In the genomic region with DNA sequence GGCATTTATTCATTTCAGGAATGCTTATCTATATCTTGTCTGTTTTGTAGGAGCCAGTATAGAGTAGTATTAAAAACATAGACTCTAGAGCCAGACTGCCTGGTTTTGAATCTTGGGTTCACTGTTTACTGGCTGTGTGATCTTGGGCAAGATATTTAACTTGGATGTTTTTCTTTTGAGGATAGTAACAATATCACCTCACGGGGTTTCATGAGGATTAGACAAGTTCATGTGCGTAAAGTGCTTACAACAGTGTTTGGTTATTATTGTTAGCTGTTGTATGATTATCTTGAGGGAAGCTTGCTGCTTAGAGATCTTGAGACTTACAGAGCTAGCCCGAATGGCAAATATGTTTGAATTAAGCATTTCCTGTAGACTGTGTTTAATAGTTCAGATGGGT, we compare ENCODE assay signal across 14 cellular contexts. TPM values are rescaled to one million over a fixed set of nuclear protein-coding genes. Genes with fewer than 3 reads are reported as not detected.
DNase-seq lines count a peak whose midpoint lies in the region; ATAC-seq and TF ChIP-seq lines count a peak whose summit lies in the region.
"Had no signal": no experiment of that assay in that cellular context is flagged by ENCODE, and none has a peak within 500 bp of the region (broad histone marks: within the 10 kb centered on the region; RNA-seq: fewer than 3 reads in every experiment).

No MANE protein-coding gene starts in this region.

- peak overlapping the region; percentile 87 for H3K27ac Mint-ChIP-seq in activated CD4-positive, alpha-beta T cell treated with anti-CD3 and anti-CD28 coated beads, Interleukin-2, amount 10 ng/mL, durations not matched to agents 24 days and 14 days
- H3K27ac Mint-ChIP-seq in central memory CD8-positive, alpha-beta T cell (ENCODE audit: low read depth): peak overlapping the region; percentile 84

- no peak for DNase-seq in activated CD4-positive, alpha-beta T cell treated with anti-CD3 and anti-CD28 coated beads, Interleukin-2, amount 10 ng/mL, durations not matched to agents 24 days and 14 days
- no peak for DNase-seq in activated CD4-positive, alpha-beta T cell treated with anti-CD3 and anti-CD28 coated beads for 1 hour
- DNase-seq in SK-N-MC (ENCODE audit: low read depth, low spot score) (no peak), prostate gland (ENCODE audit: low spot score) (no peak), NCI-H345 (lab: John Stamatoyannopoulos, UW) (no peak), NCI-H2107 treated with DMSO at 0.1 percent for 48 hours (lab: John Stamatoyannopoulos, UW; ENCODE audit: unreplicated experiment) (no peak)
- DNase-seq in central memory CD8-positive, alpha-beta T cell (ENCODE audit: low spot score in 2 of 2): no peak
- DNase-seq: body of pancreas, hippocampal formation, kidney, NCI-H2029, WERI-Rb-1 had no signal

- H3K27ac ChIP-seq in SK-N-MC (peak overlapping the region; percentile 57), neutrophil (peak overlapping the region; percentile 3), prostate gland (no peak overlapping the region)
- H3K27ac ChIP-seq: body of pancreas, coronary artery, WERI-Rb-1 had no signal

- no peak for ATAC-seq in central memory CD8-positive, alpha-beta T cell (replicated peaks; ENCODE audit: extremely low read depth, poor library complexity, severe bottlenecking)
- ATAC-seq: body of pancreas had no signal

- H3K4me1 Mint-ChIP-seq in activated CD4-positive, alpha-beta T cell treated with anti-CD3 and anti-CD28 coated beads, Interleukin-2, amount 10 ng/mL, durations not matched to agents 24 days and 14 days: peaks cover 61% of the 10 kb centered on the region
- peaks cover 71% of the 10 kb centered on the region for H3K4me1 Mint-ChIP-seq in central memory CD8-positive, alpha-beta T cell

- intact Hi-C loops in activated CD4-positive, alpha-beta T cell treated with anti-CD3 and anti-CD28 coated beads, Interleukin-2, amount 10 ng/mL, durations not matched to agents 24 days and 14 days (cut with micrococcal nuclease): no loop called here
- intact Hi-C loops in prostate gland (cut with DNase I): loop anchor here (10.0 kb wide), 1 partner anchor 542 kb away; a partner anchor contains a TSS

- no peak overlapping the region for H3K9ac ChIP-seq in SK-N-MC (ENCODE audit: insufficient read length)

- TF ChIP-seq CTCF in neutrophil (IDR thresholded peaks at IDR 0.05) (no peak), prostate gland (IDR thresholded peaks at IDR 0.05) (no peak)

- TF ChIP-seq POLR2A in prostate gland (IDR thresholded peaks at IDR 0.05): no peak

- H3K36me3 ChIP-seq in SK-N-MC (ENCODE audit: insufficient read depth, low read length) (peaks cover 17% of the 10 kb centered on the region), neutrophil (peaks cover 69% of the 10 kb centered on the region), prostate gland (no peaks in the 10 kb centered on the region)

- H3K36me3 Mint-ChIP-seq in activated CD4-positive, alpha-beta T cell treated with anti-CD3 and anti-CD28 coated beads, Interleukin-2, amount 10 ng/mL, durations not matched to agents 24 days and 14 days (ENCODE audit: low read depth): peaks cover 58% of the 10 kb centered on the region
- peaks cover 17% of the 10 kb centered on the region for H3K36me3 Mint-ChIP-seq in central memory CD8-positive, alpha-beta T cell (ENCODE audit: insufficient read depth)

- H3K4me1 ChIP-seq in neutrophil (ENCODE audit: control insufficient read depth in 1 of 2, insufficient read depth in 1 of 2, low read depth in 1 of 2, low read length in 1 of 2) (no peaks in the 10 kb centered on the region), prostate gland (replicated peaks) (no peaks in the 10 kb centered on the region)
- H3K4me1 ChIP-seq: body of pancreas had no signal

- no peak overlapping the region for H3K4me3 Mint-ChIP-seq in activated CD4-positive, alpha-beta T cell treated with anti-CD3 and anti-CD28 coated beads, Interleukin-2, amount 10 ng/mL, durations not matched to agents 24 days and 14 days
- no peak overlapping the region for H3K4me3 Mint-ChIP-seq in central memory CD8-positive, alpha-beta T cell

- no peaks in the 10 kb centered on the region for H3K9me3 Mint-ChIP-seq in activated CD4-positive, alpha-beta T cell treated with anti-CD3 and anti-CD28 coated beads, Interleukin-2, amount 10 ng/mL, durations not matched to agents 24 days and 14 days
- H3K9me3 Mint-ChIP-seq in central memory CD8-positive, alpha-beta T cell: no peaks in the 10 kb centered on the region

- 47% methylated on average over 3 of the region's 3 CpGs for WGBS in prostate gland

- H3K27me3 ChIP-seq in neutrophil (no peaks in the 10 kb centered on the region), prostate gland (replicated peaks; ENCODE audit: insufficient read depth) (no peaks in the 10 kb centered on the region)
- H3K27me3 ChIP-seq: body of pancreas had no signal

- no peaks in the 10 kb centered on the region for H3K9me3 ChIP-seq in SK-N-MC (ENCODE audit: low read depth, low read length)
- no peaks in the 10 kb centered on the region for H3K9me3 ChIP-seq in neutrophil
- H3K9me3 ChIP-seq in prostate gland: no peaks in the 10 kb centered on the region
- H3K9me3 ChIP-seq: body of pancreas had no signal

- no peaks in the 10 kb centered on the region for H3K27me3 Mint-ChIP-seq in activated CD4-positive, alpha-beta T cell treated with anti-CD3 and anti-CD28 coated beads, Interleukin-2, amount 10 ng/mL, durations not matched to agents 24 days and 14 days
- H3K27me3 Mint-ChIP-seq in central memory CD8-positive, alpha-beta T cell: no peaks in the 10 kb centered on the region

- no peak overlapping the region for H3K4me3 ChIP-seq in SK-N-MC
- H3K4me3 ChIP-seq in neutrophil (ENCODE audit: low read depth in 1 of 2, low read length in 1 of 2): no peak overlapping the region
- no peak overlapping the region for H3K4me3 ChIP-seq in prostate gland
- H3K4me3 ChIP-seq: body of pancreas, coronary artery had no signal

RNA-seq across cellular contexts. Expression of a gene that starts 40.2 kb away (rescaled TPM):
- not detected in 2 replicates for total RNA-seq in activated CD4-positive, alpha-beta T cell treated with anti-CD3 and anti-CD28 coated beads, Interleukin-2, amount 10 ng/mL, durations not matched to agents 24 days and 14 days
- total RNA-seq in prostate gland: 1 to 10 TPM; 3.0 to 3.4 TPM

RNA-seq across cellular contexts. Expression of a gene that starts 50.2 kb away (rescaled TPM):
- 307 and 321 TPM in 2 replicates for total RNA-seq in activated CD4-positive, alpha-beta T cell treated with anti-CD3 and anti-CD28 coated beads, Interleukin-2, amount 10 ng/mL, durations not matched to agents 24 days and 14 days
- total RNA-seq in prostate gland: 100 to 1,000 TPM; 164 to 182 TPM

Comparison
In these comparisons a context has a peak if more than half of its experiments do, and no peak if none do; other contexts are left out.
1. H3K27ac ChIP-seq: peak in SK-N-MC (single experiment) and neutrophil (single experiment); none in prostate gland (0 of 2).